In genomic region chr4:76666940-76667532, GRCh38 we compare ENCODE assay signal across 12 cellular contexts.
DNase-seq lines count a peak whose midpoint lies in the region; ATAC-seq and TF ChIP-seq lines count a peak whose summit lies in the region.
"Had no signal": no experiment of that assay in that cellular context is flagged by ENCODE, and none has a peak within 500 bp of the region (broad histone marks: within the 10 kb centered on the region; RNA-seq: fewer than 3 reads in every experiment).

No MANE protein-coding gene starts in this region.

- TF ChIP-seq CTCF in colonic mucosa (IDR thresholded peaks at IDR 0.05): no peak

- no peaks in the 10 kb centered on the region for H3K36me3 ChIP-seq in BLaER1 treated with 17β-estradiol and CSF1 and Interleukin-3, amounts not matched to agents 10 nM and 100 nM
- no peaks in the 10 kb centered on the region for H3K36me3 ChIP-seq in colonic mucosa

- H3K27ac ChIP-seq in BLaER1 treated with 17β-estradiol and CSF1 and Interleukin-3, amounts not matched to agents 10 nM and 100 nM: no peak overlapping the region
- peak overlapping the region; percentile 60 for H3K27ac ChIP-seq in colonic mucosa

- DNase-seq in colonic mucosa (peak; percentile 48), DMS53 treated with DMSO at 0.1 percent for 48 hours (lab: John Stamatoyannopoulos, UW; ENCODE audit: unreplicated experiment) (no peak), Ammon's horn (ENCODE audit: low spot score) (no peak), cerebellum (ENCODE audit: low spot score) (no peak), NCI-H69 (lab: John Stamatoyannopoulos, UW) (no peak)
- DNase-seq: ACHN; activated naive CD4-positive, alpha-beta T cell treated with anti-CD3 and anti-CD28 coated beads for 36 hours; cerebellar nuclear complex; NCI-H187 treated with DMSO at 0.1 percent for 48 hours had no signal

- peak overlapping the region; percentile 17 to 58 (median 46); a peak in 19 of 22 replicates for H3K4me2 ChIP-seq in BLaER1 treated with 17β-estradiol and CSF1 and Interleukin-3, amounts not matched to agents 10 nM and 100 nM

- H3K27me3 ChIP-seq in BLaER1 treated with 17β-estradiol and CSF1 and Interleukin-3, amounts not matched to agents 10 nM and 100 nM: no peaks in the 10 kb centered on the region
- H3K27me3 ChIP-seq in colonic mucosa: no peaks in the 10 kb centered on the region

- H3K9me3 ChIP-seq in BLaER1 treated with 17β-estradiol and CSF1 and Interleukin-3, amounts not matched to agents 10 nM and 100 nM (replicated peaks in 1 of 11): peaks cover 0 to 4% (median 0%) of the 10 kb centered on the region in 11 experiments; a peak in 1 of 22 replicates
- H3K9me3 ChIP-seq in colonic mucosa: no peaks in the 10 kb centered on the region

- H3K9ac ChIP-seq in BLaER1 treated with 17β-estradiol and CSF1 and Interleukin-3, amounts not matched to agents 10 nM and 100 nM: peak overlapping the region in 2 of 11 experiments; percentile 12 to 26; a peak in 1 of 22 replicates
- H3K9ac ChIP-seq in colonic mucosa (ENCODE audit: low read depth in 2 of 2, low read length in 2 of 2): peak overlapping the region in 1 of 2 donors; percentile 44

- ATAC-seq in GM21515 (IDR thresholded peaks at IDR 0.05; ENCODE audit: unreplicated experiment): peak; percentile 66
- ATAC-seq in HG03354 (IDR thresholded peaks at IDR 0.05; ENCODE audit: poor library complexity, severe bottlenecking, unreplicated experiment): peak; percentile 89

- no peaks in the 10 kb centered on the region for H4K20me1 ChIP-seq in BLaER1 treated with 17β-estradiol and CSF1 and Interleukin-3, amounts not matched to agents 10 nM and 100 nM

- H3K4me1 ChIP-seq in BLaER1 treated with 17β-estradiol and CSF1 and Interleukin-3, amounts not matched to agents 10 nM and 100 nM: peaks cover 0 to 15% (median 11%) of the 10 kb centered on the region in 10 experiments; a peak in 12 of 20 replicates
- peaks cover 3% of the 10 kb centered on the region for H3K4me1 ChIP-seq in colonic mucosa

- intact Hi-C loops in colonic mucosa (cut with DNase I): no loop called here

- H3K4me3 ChIP-seq in BLaER1 treated with 17β-estradiol and CSF1 and Interleukin-3, amounts not matched to agents 10 nM and 100 nM: no peak overlapping the region; a peak in 1 of 20 replicates
- no peak overlapping the region for H3K4me3 ChIP-seq in colonic mucosa
